Comparison of ENCODE assay signal across 8 cellular contexts in genomic region chr2:241309684-241310117, GRCh38. TPM values are rescaled to one million over a fixed set of nuclear protein-coding genes. Genes with fewer than 3 reads are reported as not detected.
DNase-seq lines count a peak whose midpoint lies in the region; ATAC-seq and TF ChIP-seq lines count a peak whose summit lies in the region.

No MANE protein-coding gene starts in this region.

- TF ChIP-seq CTCF in body of pancreas (IDR thresholded peaks at IDR 0.05) (no peak), right atrium auricular region (IDR thresholded peaks at IDR 0.05) (no peak), gastrocnemius medialis (IDR thresholded peaks at IDR 0.05 in 4 of 5, conservative IDR thresholded peaks at IDR 0.05 in 1 of 5) (no peak)

- intact Hi-C loops in body of pancreas (cut with DNase I): no loop called here
- intact Hi-C loops in gastrocnemius medialis (cut with DNase I; ENCODE audit: low total_unique reads): loop anchor here (5.0 kb wide), 1 partner anchor 317 kb away; no protein-coding TSS in a partner anchor

- TF ChIP-seq POLR2A in GM18505 (IDR thresholded peaks at IDR 0.05; ENCODE audit: borderline replicate concordance, extremely low read depth, insufficient read depth, insufficient read length) (peak; percentile 34), body of pancreas (IDR thresholded peaks at IDR 0.05) (no peak), gastrocnemius medialis (IDR thresholded peaks at IDR 0.05) (no peak)

- H3K36me3 ChIP-seq in body of pancreas (replicated peaks in 1 of 2; ENCODE audit: insufficient read depth in 1 of 2, low read depth in 2 of 2): no peaks in the 10 kb centered on the region
- H3K36me3 ChIP-seq in right atrium auricular region: no peaks in the 10 kb centered on the region
- no peaks in the 10 kb centered on the region for H3K36me3 ChIP-seq in gastrocnemius medialis

- H3K27ac ChIP-seq in body of pancreas: peak overlapping the region in 3 of 4 donors; percentile 8 to 72 (median 57)
- H3K27ac ChIP-seq in right atrium auricular region: no peak overlapping the region
- H3K27ac ChIP-seq in gastrocnemius medialis: peak overlapping the region in 1 of 4 donors; percentile 19

- WGBS in body of pancreas, 2 donors: 36 to 64% methylated on average over 2 of the region's 2 CpGs

- no peaks in the 10 kb centered on the region for H3K9me3 ChIP-seq in body of pancreas
- H3K9me3 ChIP-seq in right atrium auricular region: no peaks in the 10 kb centered on the region
- H3K9me3 ChIP-seq in gastrocnemius medialis: no peaks in the 10 kb centered on the region

- DNase-seq in T-helper 9 cell (peak; percentile 43), body of pancreas (peak in 1 of 4 donors; percentile 27), skeletal muscle cell (ENCODE audit: low read depth) (peak; percentile 3), NCI-H2227 (lab: John Stamatoyannopoulos, UW; ENCODE audit: unreplicated experiment) (no peak), right atrium auricular region (ENCODE audit: low spot score) (no peak), gastrocnemius medialis (no peak)

- peak; percentile 42 for ATAC-seq in GM18505 (IDR thresholded peaks at IDR 0.05; ENCODE audit: unreplicated experiment)
- ATAC-seq in HG03159 (IDR thresholded peaks at IDR 0.05; ENCODE audit: unreplicated experiment): peak; percentile 39
- ATAC-seq in body of pancreas: no peak
- ATAC-seq in gastrocnemius medialis: no peak

- in situ Hi-C loops in gastrocnemius medialis (cut with MboI; ENCODE audit: low sequenced_read_pairs in 4 of 4): no loop called here

- H3K27me3 ChIP-seq in body of pancreas (no peaks in the 10 kb centered on the region), right atrium auricular region (no peaks in the 10 kb centered on the region), gastrocnemius medialis (no peaks in the 10 kb centered on the region)

- no peak overlapping the region for H3K4me3 ChIP-seq in body of pancreas
- no peak overlapping the region for H3K4me3 ChIP-seq in skeletal muscle cell (ENCODE audit: low read depth, low read length)
- no peak overlapping the region for H3K4me3 ChIP-seq in right atrium auricular region
- no peak overlapping the region for H3K4me3 ChIP-seq in gastrocnemius medialis

- peaks cover 56% of the 10 kb centered on the region for H3K4me1 ChIP-seq in body of pancreas
- H3K4me1 ChIP-seq in right atrium auricular region: peaks cover 0 to 47% of the 10 kb centered on the region in 2 donors
- peaks cover 53 to 69% of the 10 kb centered on the region in 2 donors for H3K4me1 ChIP-seq in gastrocnemius medialis

RNA-seq across cellular contexts. Expression of gene HDLBP, which starts 5.8 kb away (rescaled TPM):
- total RNA-seq in body of pancreas: 100 to 1,000 TPM; 501 to 612 TPM
- total RNA-seq in right atrium auricular region: 100 to 1,000 TPM; 274 to 287 TPM
- 100 to 1,000 TPM; 383 to 486 (median 444) TPM for total RNA-seq in gastrocnemius medialis

RNA-seq across cellular contexts. Expression of gene SEPTIN2, which starts 6.0 kb away (rescaled TPM):
- total RNA-seq in body of pancreas: 100 to 1,000 TPM; 226 to 271 TPM
- total RNA-seq in right atrium auricular region: 100 to 1,000 TPM; 143 to 193 TPM
- total RNA-seq in gastrocnemius medialis: 100 to 1,000 TPM in 2 of 4 donors, 10 to 100 TPM in 2; 81.3 to 130 (median 99.3) TPM

RNA-seq across cellular contexts. Expression of gene FARP2, which starts 46.4 kb away (rescaled TPM):
- total RNA-seq in body of pancreas: 10 to 100 TPM; 30.1 to 44.2 TPM
- total RNA-seq in right atrium auricular region: 10 to 100 TPM; 11.1 to 21.5 TPM
- 10 to 100 TPM; 10.7 to 20.1 (median 13.6) TPM for total RNA-seq in gastrocnemius medialis

Comparison
In these comparisons a context has a peak if more than half of its experiments do, and no peak if none do; other contexts are left out.
1. ATAC-seq: peak in GM18505 (single experiment) and HG03159 (single experiment); none in body of pancreas (single experiment) and gastrocnemius medialis (0 of 2).
2. DNase-seq: peak in T-helper 9 cell (single experiment) and skeletal muscle cell (single experiment); none in NCI-H2227 (single experiment), right atrium auricular region (single experiment) and gastrocnemius medialis (0 of 2).
3. H3K27ac ChIP-seq: peak in body of pancreas (3 of 4); none in right atrium auricular region (0 of 2).